ENCODE assay signal across 31 cellular contexts in the genomic region with DNA sequence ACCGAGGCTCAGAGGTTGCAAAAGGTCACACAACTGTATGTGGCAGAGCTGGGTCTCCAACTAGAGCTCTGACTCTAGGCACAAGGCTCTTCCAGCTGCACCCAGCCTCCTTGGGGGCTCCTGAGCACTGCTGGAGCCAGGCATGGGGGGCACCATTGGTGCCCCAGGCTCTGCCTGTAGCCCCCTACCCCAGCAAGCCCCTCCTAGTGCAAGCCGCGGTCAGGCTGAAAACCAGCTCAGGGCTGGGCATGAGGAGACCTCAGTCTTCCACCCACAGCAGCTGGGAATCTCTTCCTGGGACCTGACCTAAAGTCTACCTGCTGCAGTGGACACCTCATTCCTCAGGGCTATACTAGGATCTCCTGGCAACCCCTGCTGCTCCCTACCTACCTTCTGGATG. TPM values are rescaled to one million over a fixed set of nuclear protein-coding genes. Genes with fewer than 3 reads are reported as not detected.
"Had no signal": no experiment of that assay in that cellular context is flagged by ENCODE, and none has a peak within 500 bp of the region (broad histone marks: within the 10 kb centered on the region; RNA-seq: fewer than 3 reads in every experiment).

No MANE protein-coding gene starts in this region.

- H3K9me3 ChIP-seq: left lung, neutrophil, ovary, suprapubic skin, tibial artery had no signal

- H3K27ac ChIP-seq: left lung, neutrophil, ovary, suprapubic skin, tibial artery had no signal

- ATAC-seq: activated naive CD8-positive, alpha-beta T cell treated with anti-CD3 and anti-CD28 coated beads, Interleukin-2, amount 50 U/mL, for 24 hours; effector memory CD8-positive, alpha-beta T cell; left lung; stimulated activated naive B cell treated with anti-CD40 and anti-IgM and Interleukin-4, amounts not matched to agents 10 μg/mL and 1 μg/mL and 100 μg/mL, for 72 hours had no signal

- H3K4me3 ChIP-seq: left lung, ovary, smooth muscle cell, suprapubic skin, tibial artery had no signal

- H3K27me3 Mint-ChIP-seq: activated CD4-positive, alpha-beta T cell treated with anti-CD3 and anti-CD28 coated beads, Interleukin-2, amount 10 ng/mL, durations not matched to agents 24 days and 14 days had no signal

- H3K9me3 Mint-ChIP-seq: activated CD4-positive, alpha-beta memory T cell treated with anti-CD3 and anti-CD28 coated beads for 36 hours; activated CD4-positive, alpha-beta T cell treated with anti-CD3 and anti-CD28 coated beads, Interleukin-2, amount 10 ng/mL, durations not matched to agents 24 days and 14 days; activated naive CD4-positive, alpha-beta T cell treated with anti-CD3 and anti-CD28 coated beads, Interleukin-2, amount 50 U/mL, for 24 hours; activated naive CD8-positive, alpha-beta T cell treated with anti-CD3 and anti-CD28 coated beads, Interleukin-2, amount 50 U/mL, for 24 hours; activated T-cell treated with anti-CD3 and anti-CD28 coated beads, Interleukin-2, amount 50 U/mL, for 24 hours; effector memory CD8-positive, alpha-beta T cell; nephron; stimulated activated naive B cell treated with anti-CD40 and anti-IgM and Interleukin-4, amounts not matched to agents 10 μg/mL and 1 μg/mL and 100 μg/mL, for 72 hours had no signal

- DNase-seq: activated CD4-positive, alpha-beta memory T cell treated with anti-CD3 and anti-CD28 coated beads for 36 hours; activated CD4-positive, alpha-beta T cell treated with anti-CD3 and anti-CD28 coated beads, Interleukin-2, amount 10 ng/mL, durations not matched to agents 24 days and 14 days; activated CD4-positive, CD25-positive, alpha-beta regulatory T cell treated with anti-CD3 and anti-CD28 coated beads, Interleukin-2, amount 50 U/mL, for 72 hours; activated CD8-positive, alpha-beta memory T cell treated with anti-CD3 and anti-CD28 coated beads, Interleukin-2, amount 50 U/mL, for 48 hours; activated gamma-delta T cell treated with Interleukin-2 at 50 U/mL for 16 hours; activated naive CD8-positive, alpha-beta T cell treated with anti-CD3 and anti-CD28 coated beads, Interleukin-2, amount 50 U/mL, for 24 hours; activated T-cell treated with anti-CD3 and anti-CD28 coated beads, Interleukin-2, amount 50 U/mL, for 24 hours; cortex of kidney; effector memory CD8-positive, alpha-beta T cell; head of caudate nucleus; kidney glomerular epithelial cell; mammary epithelial cell; ovary; stimulated activated CD4-positive, alpha-beta T cell treated with anti-CD3 and anti-CD28 coated beads, Interleukin-15, amount 100 ng/mL, for 24 hours; stimulated activated CD4-positive, alpha-beta T cell treated with anti-CD3 and anti-CD28 coated beads, Interleukin-2, amount 100 ng/mL, for 24 hours; stimulated activated naive B cell treated with anti-CD40 and anti-IgM and Interleukin-4, amounts not matched to agents 10 μg/mL and 1 μg/mL and 100 μg/mL, for 72 hours; T-helper 2 cell; tibial artery had no signal

- H3K36me3 ChIP-seq: left lung, neutrophil, ovary, suprapubic skin, tibial artery had no signal

- FAIRE-seq: endothelial cell of umbilical vein had no signal

- H3K27ac Mint-ChIP-seq: activated CD4-positive, alpha-beta memory T cell treated with anti-CD3 and anti-CD28 coated beads for 36 hours; activated CD4-positive, alpha-beta T cell treated with anti-CD3 and anti-CD28 coated beads, Interleukin-2, amount 10 ng/mL, durations not matched to agents 24 days and 14 days; activated naive CD4-positive, alpha-beta T cell treated with anti-CD3 and anti-CD28 coated beads, Interleukin-2, amount 50 U/mL, for 24 hours; activated naive CD8-positive, alpha-beta T cell treated with anti-CD3 and anti-CD28 coated beads, Interleukin-2, amount 50 U/mL, for 24 hours; activated T-cell treated with anti-CD3 and anti-CD28 coated beads, Interleukin-2, amount 50 U/mL, for 24 hours; effector memory CD8-positive, alpha-beta T cell; progenitor cell of endocrine pancreas had no signal

- H3K36me3 Mint-ChIP-seq: activated CD4-positive, alpha-beta memory T cell treated with anti-CD3 and anti-CD28 coated beads for 36 hours; activated naive CD4-positive, alpha-beta T cell treated with anti-CD3 and anti-CD28 coated beads, Interleukin-2, amount 50 U/mL, for 24 hours; stimulated activated naive B cell treated with anti-CD40 and anti-IgM and Interleukin-4, amounts not matched to agents 10 μg/mL and 1 μg/mL and 100 μg/mL, for 72 hours had no signal

- H3K4me1 ChIP-seq: left lung, tibial artery had no signal

- H3K4me1 Mint-ChIP-seq: activated CD4-positive, alpha-beta T cell treated with anti-CD3 and anti-CD28 coated beads, Interleukin-2, amount 10 ng/mL, durations not matched to agents 24 days and 14 days; activated naive CD4-positive, alpha-beta T cell treated with anti-CD3 and anti-CD28 coated beads, Interleukin-2, amount 50 U/mL, for 24 hours; activated naive CD8-positive, alpha-beta T cell treated with anti-CD3 and anti-CD28 coated beads, Interleukin-2, amount 50 U/mL, for 24 hours; stimulated activated naive B cell treated with anti-CD40 and anti-IgM and Interleukin-4, amounts not matched to agents 10 μg/mL and 1 μg/mL and 100 μg/mL, for 72 hours had no signal

- H3K27me3 ChIP-seq: left lung, ovary had no signal

- H3K4me3 Mint-ChIP-seq: activated CD4-positive, alpha-beta memory T cell treated with anti-CD3 and anti-CD28 coated beads for 36 hours; activated CD4-positive, alpha-beta T cell treated with anti-CD3 and anti-CD28 coated beads, Interleukin-2, amount 10 ng/mL, durations not matched to agents 24 days and 14 days; activated naive CD4-positive, alpha-beta T cell treated with anti-CD3 and anti-CD28 coated beads, Interleukin-2, amount 50 U/mL, for 24 hours; activated naive CD8-positive, alpha-beta T cell treated with anti-CD3 and anti-CD28 coated beads, Interleukin-2, amount 50 U/mL, for 24 hours; activated T-cell treated with anti-CD3 and anti-CD28 coated beads, Interleukin-2, amount 50 U/mL, for 24 hours; effector memory CD8-positive, alpha-beta T cell; nephron; stimulated activated naive B cell treated with anti-CD40 and anti-IgM and Interleukin-4, amounts not matched to agents 10 μg/mL and 1 μg/mL and 100 μg/mL, for 72 hours had no signal

RNA-seq across cellular contexts. Expression of gene TNNT2, which starts 14.6 kb away (rescaled TPM):
- total RNA-seq: activated CD4-positive, alpha-beta memory T cell treated with anti-CD3 and anti-CD28 coated beads for 36 hours; activated CD4-positive, alpha-beta T cell treated with anti-CD3 and anti-CD28 coated beads, Interleukin-2, amount 10 ng/mL, durations not matched to agents 24 days and 14 days; activated CD8-positive, alpha-beta memory T cell treated with anti-CD3 and anti-CD28 coated beads for 36 hours; cerebellum; endothelial cell of umbilical vein; fibroblast of lung had no signal
- polyA plus RNA-seq: endothelial cell of umbilical vein had no signal

RNA-seq across cellular contexts. Expression of gene LAD1, which starts 36.2 kb away (rescaled TPM):
- total RNA-seq: activated CD4-positive, alpha-beta memory T cell treated with anti-CD3 and anti-CD28 coated beads for 36 hours; activated CD4-positive, alpha-beta T cell treated with anti-CD3 and anti-CD28 coated beads, Interleukin-2, amount 10 ng/mL, durations not matched to agents 24 days and 14 days; activated CD8-positive, alpha-beta memory T cell treated with anti-CD3 and anti-CD28 coated beads for 36 hours; cerebellum; endothelial cell of umbilical vein; fibroblast of lung; fibroblast of villous mesenchyme had no signal
- polyA plus RNA-seq: endothelial cell of umbilical vein, fibroblast of lung had no signal

RNA-seq across cellular contexts. Expression of gene TNNI1, which starts 58.6 kb away (rescaled TPM):
- total RNA-seq: activated CD4-positive, alpha-beta memory T cell treated with anti-CD3 and anti-CD28 coated beads for 36 hours; activated CD4-positive, alpha-beta T cell treated with anti-CD3 and anti-CD28 coated beads, Interleukin-2, amount 10 ng/mL, durations not matched to agents 24 days and 14 days; activated CD8-positive, alpha-beta memory T cell treated with anti-CD3 and anti-CD28 coated beads for 36 hours; endothelial cell of umbilical vein; fibroblast of lung; mammary epithelial cell; progenitor cell of endocrine pancreas; renal cortical epithelial cell had no signal
- polyA plus RNA-seq: endothelial cell of umbilical vein had no signal
